Comparison of ENCODE assay signal across 1 cellular context in genomic region chr17:27332485-27333409, GRCh38.
TF ChIP-seq lines count a peak whose summit lies in the region.

No MANE protein-coding gene starts in this region.

TF ChIP-seq in HepG2, 621 proteins besides CTCF, POLR2A, EP300 and RAD21 (continued from another document and continues in another):
- TF ChIP-seq ZBTB38 (CRISPR knock-in tag; IDR thresholded peaks at IDR 0.05) (peak; percentile 55; the same call in 1 of the 2 replicates), POLR2AphosphoS2 (IDR thresholded peaks at IDR 0.05; ENCODE audit: low read depth, low read length) (no peak), MXD1 (CRISPR knock-in tag; IDR thresholded peaks at IDR 0.05) (peak; percentile 40; the same call in 1 of the 2 replicates), ZBTB43 (CRISPR knock-in tag; conservative IDR thresholded peaks at IDR 0.05) (peak; percentile 69; the same call in 1 of the 2 replicates), ZFP37 (CRISPR knock-in tag; IDR thresholded peaks at IDR 0.05; ENCODE audit: borderline replicate concordance) (peak; percentile 49; the same call in 1 of the 2 replicates), ZFP36L1 (CRISPR knock-in tag; IDR thresholded peaks at IDR 0.05) (peak; percentile 64; the same call in 1 of the 2 replicates), BRF2 (CRISPR knock-in tag; IDR thresholded peaks at IDR 0.05) (no peak), BRCA1 (CRISPR knock-in tag; IDR thresholded peaks at IDR 0.05) (peak; percentile 75; the same call in 1 of the 2 replicates), ZNF33B (CRISPR knock-in tag; IDR thresholded peaks at IDR 0.05) (no peak), MIER3 (CRISPR knock-in tag; IDR thresholded peaks at IDR 0.05; ENCODE audit: borderline replicate concordance) (peak; percentile 70), FOXM1 (CRISPR knock-in tag; IDR thresholded peaks at IDR 0.05) (no peak), FOSL2 (CRISPR knock-in tag; IDR thresholded peaks at IDR 0.05) (peak; percentile 98), ZNF777 (CRISPR knock-in tag; IDR thresholded peaks at IDR 0.05) (0 out of 2 replicates have a peak, but pooled peaks have one; percentile 33), ZNF546 (CRISPR knock-in tag; conservative IDR thresholded peaks at IDR 0.05) (peak; percentile 47; the same call in 1 of the 2 replicates), YEATS4 (CRISPR knock-in tag; IDR thresholded peaks at IDR 0.05; ENCODE audit: borderline replicate concordance) (peak; percentile 73), HOXD1 (CRISPR knock-in tag; IDR thresholded peaks at IDR 0.05) (0 out of 2 replicates have a peak, but pooled peaks have one; percentile 32), ZNF710 (CRISPR knock-in tag; IDR thresholded peaks at IDR 0.05; ENCODE audit: borderline replicate concordance) (peak; percentile 83; the same call in 1 of the 2 replicates), RBM39 (IDR thresholded peaks at IDR 0.05; ENCODE audit: low read depth, low read length, poor library complexity, severe bottlenecking) (peak; percentile 24), JARID2 (CRISPR knock-in tag; IDR thresholded peaks at IDR 0.05; ENCODE audit: insufficient replicate concordance) (no peak), NR3C1 (CRISPR knock-in tag; IDR thresholded peaks at IDR 0.05) (no peak), DR1 (CRISPR knock-in tag; IDR thresholded peaks at IDR 0.05) (peak; percentile 86; the same call in 1 of the 2 replicates), DMAP1 (CRISPR knock-in tag; IDR thresholded peaks at IDR 0.05) (peak; percentile 70; the same call in 1 of the 2 replicates), HNF4G (IDR thresholded peaks at IDR 0.05; ENCODE audit: borderline replicate concordance, low read depth, low read length) (peak; percentile 42; the same call in 1 of the 2 replicates), HNF4G (CRISPR knock-in tag; IDR thresholded peaks at IDR 0.05; ENCODE audit: borderline replicate concordance, low read depth) (peak; percentile 10; the same call in 1 of the 2 replicates), CHCHD3 (CRISPR knock-in tag; IDR thresholded peaks at IDR 0.05) (no peak), AGO1 (IDR thresholded peaks at IDR 0.05; ENCODE audit: low read depth, low read length, poor library complexity, severe bottlenecking) (no peak), ZNF776 (CRISPR knock-in tag; IDR thresholded peaks at IDR 0.05) (peak; percentile 63; the same call in 1 of the 2 replicates), ZNF12 (CRISPR knock-in tag; IDR thresholded peaks at IDR 0.05) (peak; percentile 25; the same call in 1 of the 2 replicates), HCFC1 (IDR thresholded peaks at IDR 0.05; ENCODE audit: low read depth, low read length) (no peak), MEIS1 (CRISPR knock-in tag; IDR thresholded peaks at IDR 0.05; ENCODE audit: borderline replicate concordance) (peak; percentile 77; the same call in 1 of the 2 replicates), ZNF574 (CRISPR knock-in tag; IDR thresholded peaks at IDR 0.05) (peak; percentile 88), GTF3A (CRISPR knock-in tag; conservative IDR thresholded peaks at IDR 0.05) (0 out of 2 replicates have a peak, but pooled peaks have one; percentile 57), FOXJ3 (CRISPR knock-in tag; IDR thresholded peaks at IDR 0.05; ENCODE audit: borderline replicate concordance) (peak; percentile 65; the same call in 1 of the 2 replicates), SCMH1 (CRISPR knock-in tag; IDR thresholded peaks at IDR 0.05; ENCODE audit: borderline replicate concordance) (no peak), ZNF616 (CRISPR knock-in tag; IDR thresholded peaks at IDR 0.05; ENCODE audit: low read depth) (no peak), DZIP1 (CRISPR knock-in tag; IDR thresholded peaks at IDR 0.05) (peak; percentile 51; the same call in 1 of the 2 replicates), CREM (IDR thresholded peaks at IDR 0.05) (peak; percentile 26; the same call in 1 of the 2 replicates), CREM (CRISPR knock-in tag; IDR thresholded peaks at IDR 0.05) (no peak), CCDC6 (CRISPR knock-in tag; IDR thresholded peaks at IDR 0.05) (peak; percentile 95), ZSCAN12 (CRISPR knock-in tag; IDR thresholded peaks at IDR 0.05) (0 out of 2 replicates have a peak, but pooled peaks have one; percentile 47), BORCS8-MEF2B (CRISPR knock-in tag; IDR thresholded peaks at IDR 0.05) (peak; percentile 41; the same call in 1 of the 2 replicates), SRSF1 (optimal IDR thresholded peaks at IDR 0.05; ENCODE audit: low read depth, low read length) (no peak), NFIC (IDR thresholded peaks at IDR 0.05; ENCODE audit: low read length) (0 out of 2 replicates have a peak, but pooled peaks have one; percentile 56), HOXA5 (CRISPR knock-in tag; IDR thresholded peaks at IDR 0.05) (peak; percentile 60; the same call in 1 of the 2 replicates), ZNF180 (CRISPR knock-in tag; IDR thresholded peaks at IDR 0.05; ENCODE audit: borderline replicate concordance, low read depth) (0 out of 2 replicates have a peak, but pooled peaks have one; percentile 44), ZNF275 (CRISPR knock-in tag; IDR thresholded peaks at IDR 0.05; ENCODE audit: borderline replicate concordance) (peak; percentile 74; the same call in 1 of the 2 replicates), ZNF597 (CRISPR knock-in tag; IDR thresholded peaks at IDR 0.05) (no peak), ZNF264 (CRISPR knock-in tag; IDR thresholded peaks at IDR 0.05) (peak; percentile 81; the same call in 1 of the 2 replicates), LBX2 (CRISPR knock-in tag; IDR thresholded peaks at IDR 0.05; ENCODE audit: borderline replicate concordance) (no peak), SPEN (CRISPR knock-in tag; IDR thresholded peaks at IDR 0.05; ENCODE audit: low read depth) (peak; percentile 66), ZNF362 (CRISPR knock-in tag; IDR thresholded peaks at IDR 0.05; ENCODE audit: borderline replicate concordance) (peak; percentile 59; the same call in 1 of the 2 replicates), PAX8 (CRISPR knock-in tag; IDR thresholded peaks at IDR 0.05; ENCODE audit: borderline replicate concordance) (0 out of 2 replicates have a peak, but pooled peaks have one; percentile 45), ARNTL (CRISPR knock-in tag; IDR thresholded peaks at IDR 0.05) (peak; percentile 92), NR2F6 (IDR thresholded peaks at IDR 0.05) (peak; percentile 68), NR2F6 (CRISPR knock-in tag; IDR thresholded peaks at IDR 0.05) (peak; percentile 88), ZNF124 (CRISPR knock-in tag; IDR thresholded peaks at IDR 0.05) (peak; percentile 28; the same call in 1 of the 2 replicates)
